In genomic region chr6:148392127-148392526, GRCh38 we compare ENCODE assay signal across 2 cellular contexts. TPM values are rescaled to one million over a fixed set of nuclear protein-coding genes. Genes with fewer than 3 reads are reported as not detected.
"Had no signal": no experiment of that assay in that cellular context is flagged by ENCODE, and none has a peak within 500 bp of the region (broad histone marks: within the 10 kb centered on the region; RNA-seq: fewer than 3 reads in every experiment).

No MANE protein-coding gene starts in this region.

RNA-seq across cellular contexts. Expression of gene SASH1, which starts 49.5 kb away (rescaled TPM):
- polyA plus RNA-seq: immature natural killer cell; naive thymus-derived CD4-positive, alpha-beta T cell had no signal
